12 cellular contexts compared by ENCODE assay signal in genomic region chr1:48793863-48794262, GRCh38. TPM values are rescaled to one million over a fixed set of nuclear protein-coding genes. Genes with fewer than 3 reads are reported as not detected.
DNase-seq lines count a peak whose midpoint lies in the region; ATAC-seq and TF ChIP-seq lines count a peak whose summit lies in the region.
"Had no signal": no experiment of that assay in that cellular context is flagged by ENCODE, and none has a peak within 500 bp of the region (broad histone marks: within the 10 kb centered on the region; RNA-seq: fewer than 3 reads in every experiment).

No MANE protein-coding gene starts in this region.

- H3K79me2 ChIP-seq in smooth muscle cell (ENCODE audit: low read depth) = no peaks in the 10 kb centered on the region

- WGBS in smooth muscle cell (ENCODE audit: low lambda C conversion rate) = 77% methylated on average over 1 of the region's 1 CpG

- H3K27me3 Mint-ChIP-seq in activated naive CD8-positive, alpha-beta T cell treated with anti-CD3 and anti-CD28 coated beads, Interleukin-2, amount 50 U/mL, for 24 hours = peaks cover 16% of the 10 kb centered on the region
- H3K27me3 Mint-ChIP-seq in activated naive CD8-positive, alpha-beta T cell treated with anti-CD3 and anti-CD28 coated beads for 36 hours = peaks cover 10% of the 10 kb centered on the region
- H3K27me3 Mint-ChIP-seq in stimulated activated naive CD8-positive, alpha-beta T cell treated with anti-CD3 and anti-CD28 coated beads, Interleukin-15, Interleukin-2, amounts not matched to agents 100 ng/mL and 50 ng/mL, for 24 hours = peaks cover 18% of the 10 kb centered on the region
- no peaks in the 10 kb centered on the region for H3K27me3 Mint-ChIP-seq in osteocyte (ENCODE audit: unreplicated experiment)

- no peak overlapping the region for H3K27ac ChIP-seq in smooth muscle cell (ENCODE audit: low read depth)

- peaks cover 3% of the 10 kb centered on the region for H3K27me3 ChIP-seq in smooth muscle cell (ENCODE audit: low read depth)

- H3K4me3 Mint-ChIP-seq in activated naive CD8-positive, alpha-beta T cell treated with anti-CD3 and anti-CD28 coated beads, Interleukin-2, amount 50 U/mL, for 24 hours = no peak overlapping the region
- no peak overlapping the region for H3K4me3 Mint-ChIP-seq in activated naive CD8-positive, alpha-beta T cell treated with anti-CD3 and anti-CD28 coated beads for 36 hours
- no peak overlapping the region for H3K4me3 Mint-ChIP-seq in stimulated activated naive CD8-positive, alpha-beta T cell treated with anti-CD3 and anti-CD28 coated beads, Interleukin-15, Interleukin-2, amounts not matched to agents 100 ng/mL and 50 ng/mL, for 24 hours
- H3K4me3 Mint-ChIP-seq in osteocyte (ENCODE audit: unreplicated experiment) = no peak overlapping the region
- H3K4me3 Mint-ChIP-seq: type B pancreatic cell had no signal

- H4K20me1 ChIP-seq in smooth muscle cell (ENCODE audit: low read depth) = no peaks in the 10 kb centered on the region

- H3K4me3 ChIP-seq in smooth muscle cell = no peak overlapping the region

- peak; percentile 12 for ATAC-seq in activated naive CD8-positive, alpha-beta T cell treated with anti-CD3 and anti-CD28 coated beads, Interleukin-2, amount 50 U/mL, for 24 hours
- peak; percentile 72 for ATAC-seq in HG02798 (IDR thresholded peaks at IDR 0.05; ENCODE audit: poor library complexity, unreplicated experiment)

- H3K27ac Mint-ChIP-seq in activated naive CD8-positive, alpha-beta T cell treated with anti-CD3 and anti-CD28 coated beads, Interleukin-2, amount 50 U/mL, for 24 hours = peak overlapping the region; percentile 80
- no peak overlapping the region for H3K27ac Mint-ChIP-seq in activated naive CD8-positive, alpha-beta T cell treated with anti-CD3 and anti-CD28 coated beads for 36 hours
- peak overlapping the region; percentile 85 for H3K27ac Mint-ChIP-seq in stimulated activated naive CD8-positive, alpha-beta T cell treated with anti-CD3 and anti-CD28 coated beads, Interleukin-15, Interleukin-2, amounts not matched to agents 100 ng/mL and 50 ng/mL, for 24 hours
- no peak overlapping the region for H3K27ac Mint-ChIP-seq in osteocyte (ENCODE audit: unreplicated experiment)
- H3K27ac Mint-ChIP-seq: type B pancreatic cell had no signal

- no peak overlapping the region for H3K4me2 ChIP-seq in smooth muscle cell

- DNase-seq in activated naive CD8-positive, alpha-beta T cell treated with anti-CD3 and anti-CD28 coated beads, Interleukin-2, amount 50 U/mL, for 24 hours = no peak
- DNase-seq in activated naive CD8-positive, alpha-beta T cell treated with anti-CD3 and anti-CD28 coated beads for 36 hours = no peak
- DNase-seq in KBM-7 (peak; percentile 91), osteocyte (ENCODE audit: extremely low spot score, unreplicated experiment) (no peak), smooth muscle cell (lab: John Stamatoyannopoulos, UW; ENCODE audit: unreplicated experiment) (no peak), GM03348 (ENCODE audit: low spot score) (no peak)
- DNase-seq: mesendoderm, NCI-H187 treated with DMSO at 0.1 percent for 48 hours, T-helper 9 cell had no signal

- no peaks in the 10 kb centered on the region for H3K36me3 Mint-ChIP-seq in activated naive CD8-positive, alpha-beta T cell treated with anti-CD3 and anti-CD28 coated beads, Interleukin-2, amount 50 U/mL, for 24 hours (ENCODE audit: low read depth)
- no peaks in the 10 kb centered on the region for H3K36me3 Mint-ChIP-seq in activated naive CD8-positive, alpha-beta T cell treated with anti-CD3 and anti-CD28 coated beads for 36 hours
- H3K36me3 Mint-ChIP-seq in stimulated activated naive CD8-positive, alpha-beta T cell treated with anti-CD3 and anti-CD28 coated beads, Interleukin-15, Interleukin-2, amounts not matched to agents 100 ng/mL and 50 ng/mL, for 24 hours (ENCODE audit: low read depth) = no peaks in the 10 kb centered on the region
- no peaks in the 10 kb centered on the region for H3K36me3 Mint-ChIP-seq in osteocyte (ENCODE audit: unreplicated experiment)
- H3K36me3 Mint-ChIP-seq: type B pancreatic cell had no signal

- no peaks in the 10 kb centered on the region for H3K9me3 Mint-ChIP-seq in activated naive CD8-positive, alpha-beta T cell treated with anti-CD3 and anti-CD28 coated beads, Interleukin-2, amount 50 U/mL, for 24 hours
- no peaks in the 10 kb centered on the region for H3K9me3 Mint-ChIP-seq in activated naive CD8-positive, alpha-beta T cell treated with anti-CD3 and anti-CD28 coated beads for 36 hours
- H3K9me3 Mint-ChIP-seq in stimulated activated naive CD8-positive, alpha-beta T cell treated with anti-CD3 and anti-CD28 coated beads, Interleukin-15, Interleukin-2, amounts not matched to agents 100 ng/mL and 50 ng/mL, for 24 hours = peaks cover 3% of the 10 kb centered on the region
- H3K9me3 Mint-ChIP-seq in osteocyte (ENCODE audit: unreplicated experiment) = no peaks in the 10 kb centered on the region

- no peak overlapping the region for H2AFZ ChIP-seq in smooth muscle cell (ENCODE audit: low read depth)

- no peak overlapping the region for H3K9ac ChIP-seq in smooth muscle cell (ENCODE audit: low read depth)

- no peaks in the 10 kb centered on the region for H3K9me3 ChIP-seq in smooth muscle cell (replicated peaks; ENCODE audit: low read depth)

- peaks cover 48% of the 10 kb centered on the region for H3K4me1 Mint-ChIP-seq in activated naive CD8-positive, alpha-beta T cell treated with anti-CD3 and anti-CD28 coated beads, Interleukin-2, amount 50 U/mL, for 24 hours
- H3K4me1 Mint-ChIP-seq in activated naive CD8-positive, alpha-beta T cell treated with anti-CD3 and anti-CD28 coated beads for 36 hours = peaks cover 23% of the 10 kb centered on the region
- H3K4me1 Mint-ChIP-seq in stimulated activated naive CD8-positive, alpha-beta T cell treated with anti-CD3 and anti-CD28 coated beads, Interleukin-15, Interleukin-2, amounts not matched to agents 100 ng/mL and 50 ng/mL, for 24 hours (ENCODE audit: low read depth) = peaks cover 61% of the 10 kb centered on the region
- H3K4me1 Mint-ChIP-seq in osteocyte (ENCODE audit: unreplicated experiment) = no peaks in the 10 kb centered on the region

- in situ Hi-C loops in KBM-7 (cut with MboI; ENCODE audit: low pct_unique_long_range_greater_than_20kb, low sequenced_read_pairs) = no loop called here

- H3K36me3 ChIP-seq in smooth muscle cell (ENCODE audit: low read depth) = no peaks in the 10 kb centered on the region

- H3F3A ChIP-seq in smooth muscle cell (ENCODE audit: low read depth) = no peaks in the 10 kb centered on the region

- TF ChIP-seq CTCF in osteocyte (IDR thresholded peaks at IDR 0.05) = no peak
- TF ChIP-seq CTCF in smooth muscle cell (IDR thresholded peaks at IDR 0.05; ENCODE audit: borderline replicate concordance, insufficient read depth, poor library complexity, severe bottlenecking) = no peak

- no peaks in the 10 kb centered on the region for H3K4me1 ChIP-seq in smooth muscle cell (ENCODE audit: low read depth)

RNA-seq across cellular contexts. Expression of gene BEND5, which starts 17.2 kb away (rescaled TPM):
- total RNA-seq in activated naive CD8-positive, alpha-beta T cell treated with anti-CD3 and anti-CD28 coated beads for 36 hours = 10 to 100 TPM; 42.3 to 48.3 TPM
- 1.5 and 1.7 TPM in 2 replicates for total RNA-seq in osteocyte
- total RNA-seq in smooth muscle cell = 4.0 and 6.9 TPM in 2 replicates
- 7.9 and 10.7 TPM in 2 replicates for polyA plus RNA-seq in smooth muscle cell

Comparison
In these comparisons a context has a peak if more than half of its experiments do, and no peak if none do; other contexts are left out.
1. H3K27ac Mint-ChIP-seq: peak in activated naive CD8-positive, alpha-beta T cell treated with anti-CD3 and anti-CD28 coated beads, Interleukin-2, amount 50 U/mL, for 24 hours (single experiment) and stimulated activated naive CD8-positive, alpha-beta T cell treated with anti-CD3 and anti-CD28 coated beads, Interleukin-15, Interleukin-2, amounts not matched to agents 100 ng/mL and 50 ng/mL, for 24 hours (single experiment); none in activated naive CD8-positive, alpha-beta T cell treated with anti-CD3 and anti-CD28 coated beads for 36 hours (single experiment) and osteocyte (single experiment).